9 cellular contexts compared by ENCODE assay signal in the genomic region with DNA sequence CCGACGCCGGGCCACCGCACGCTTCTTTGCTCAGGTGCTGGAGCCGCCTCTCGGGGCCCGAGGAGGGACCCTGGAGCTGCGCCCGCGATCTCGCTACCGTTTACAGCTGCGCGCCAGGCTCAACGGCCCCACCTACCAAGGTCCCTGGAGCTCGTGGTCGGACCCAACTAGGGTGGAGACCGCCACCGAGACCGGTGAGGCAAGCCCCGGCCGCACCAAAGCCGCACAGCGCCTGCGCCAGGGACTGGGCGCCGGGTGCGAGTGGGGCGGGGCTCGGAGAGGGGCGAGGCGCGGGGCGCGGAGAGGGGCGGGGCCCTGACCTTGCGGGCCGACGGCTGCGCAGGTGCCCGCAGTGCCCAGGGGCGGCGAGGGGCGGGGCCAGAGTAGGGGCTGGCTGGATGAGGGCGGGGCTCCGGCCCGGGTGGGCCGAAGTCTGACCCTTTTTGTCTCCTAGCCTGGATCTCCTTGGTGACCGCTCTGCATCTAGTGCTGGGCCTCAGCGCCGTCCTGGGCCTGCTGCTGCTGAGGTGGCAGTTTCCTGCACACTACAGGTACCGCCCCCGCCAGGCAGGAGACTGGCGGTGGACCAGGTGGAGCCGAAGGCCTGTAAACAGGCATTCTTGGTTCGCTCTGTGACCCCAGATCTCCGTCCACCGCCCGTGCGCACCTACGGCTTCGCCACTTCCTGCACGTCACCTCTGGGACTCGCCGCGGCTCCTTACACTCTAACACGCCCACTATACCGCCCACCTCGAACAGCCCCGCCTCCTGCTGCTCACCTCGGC. TPM values are rescaled to one million over a fixed set of nuclear protein-coding genes. Genes with fewer than 3 reads are reported as not detected.
A peak's percentile ranks its signal among the peaks of the same experiment; 100 is the strongest.
DNase-seq lines count a peak whose midpoint lies in the region; ATAC-seq and TF ChIP-seq lines count a peak whose summit lies in the region.
"Had no signal": no experiment of that assay in that cellular context is flagged by ENCODE, and none has a peak within 500 bp of the region (broad histone marks: within the 10 kb centered on the region; RNA-seq: fewer than 3 reads in every experiment).

No MANE protein-coding gene starts in this region.

- H3K4me1 Mint-ChIP-seq in activated naive CD8-positive, alpha-beta T cell treated with anti-CD3 and anti-CD28 coated beads for 36 hours = peaks cover 9% of the 10 kb centered on the region

- H3K9me3 Mint-ChIP-seq in activated naive CD8-positive, alpha-beta T cell treated with anti-CD3 and anti-CD28 coated beads for 36 hours = no peaks in the 10 kb centered on the region

- no peak for TF ChIP-seq POLR2A in vagina (IDR thresholded peaks at IDR 0.05)

- H3K27ac Mint-ChIP-seq in activated naive CD8-positive, alpha-beta T cell treated with anti-CD3 and anti-CD28 coated beads for 36 hours = peak overlapping the region; percentile 73

- intact Hi-C loops in PC-9 (cut with micrococcal nuclease; ENCODE audit: unreplicated experiment) = loop anchor here (1.0 to 2.0 kb wide), 3 partner anchors 18 to 78 kb away; partner anchors contain the start of gene C1orf210
- intact Hi-C loops in Right ventricle myocardium inferior (cut with DNase I) = loop anchor here (2.0 to 10.0 kb wide), 2 partner anchors 110 to 404 kb away; no protein-coding TSS in a partner anchor
- intact Hi-C loops in vagina (cut with DNase I) = no loop called here

- H3K36me3 Mint-ChIP-seq in activated naive CD8-positive, alpha-beta T cell treated with anti-CD3 and anti-CD28 coated beads for 36 hours = no peaks in the 10 kb centered on the region

- H3K9me3 ChIP-seq in HUES48 (ENCODE audit: control insufficient read depth, insufficient read depth, low read length) (no peaks in the 10 kb centered on the region), PC-9 (ENCODE audit: insufficient read depth, low read depth) (no peaks in the 10 kb centered on the region), neutrophil (no peaks in the 10 kb centered on the region), vagina (no peaks in the 10 kb centered on the region)

- H3K4me2 ChIP-seq in PC-9 = peak overlapping the region; percentile 95

- H3K36me3 ChIP-seq in HUES48 (ENCODE audit: control insufficient read depth, insufficient read depth, low read length) (no peaks in the 10 kb centered on the region), PC-9 (ENCODE audit: low read depth) (no peaks in the 10 kb centered on the region), neutrophil (no peaks in the 10 kb centered on the region), vagina (no peaks in the 10 kb centered on the region)

- peaks cover 24% of the 10 kb centered on the region for H3K4me1 ChIP-seq in HUES48 (ENCODE audit: control insufficient read depth, insufficient read depth, low read length)
- H3K4me1 ChIP-seq in PC-9 (replicated peaks; ENCODE audit: insufficient read depth) = peaks cover 48% of the 10 kb centered on the region
- H3K4me1 ChIP-seq in neutrophil (ENCODE audit: control insufficient read depth in 1 of 2, insufficient read depth in 1 of 2, low read depth in 1 of 2, low read length in 1 of 2) = peaks cover 8 to 9% of the 10 kb centered on the region in 2 experiments
- peaks cover 18% of the 10 kb centered on the region for H3K4me1 ChIP-seq in vagina

- H3K4me3 ChIP-seq in HUES48 (ENCODE audit: low read depth, low read length) = peak overlapping the region; percentile 69
- peak overlapping the region; percentile 66 for H3K4me3 ChIP-seq in PC-9
- peak overlapping the region; percentile 51 to 55 for H3K4me3 ChIP-seq in neutrophil (ENCODE audit: low read depth in 1 of 2, low read length in 1 of 2)
- H3K4me3 ChIP-seq in vagina = peak overlapping the region; percentile 51

- peak overlapping the region; percentile 69 for H3K4me3 Mint-ChIP-seq in activated naive CD8-positive, alpha-beta T cell treated with anti-CD3 and anti-CD28 coated beads for 36 hours

- H3K27me3 Mint-ChIP-seq in activated naive CD8-positive, alpha-beta T cell treated with anti-CD3 and anti-CD28 coated beads for 36 hours = peaks cover 3% of the 10 kb centered on the region

- POLR2A ChIA-PET in PC-9 (lab: Charles Lee; ENCODE audit: unreplicated experiment) = interaction anchor here (0.5 to 1.0 kb wide), 9 partner anchors 9 to 1219 kb away, joined by 3 to 13 read pairs (median 4); partner anchors contain the start of gene CDC20

- peak overlapping the region; percentile 84 for H3K9ac ChIP-seq in HUES48 (ENCODE audit: low read depth, low read length)

- H3F3A ChIP-seq in PC-9 (ENCODE audit: insufficient read depth, low read depth) = peaks cover 51% of the 10 kb centered on the region

- no peak for TF ChIP-seq CTCF in PC-9 (conservative IDR thresholded peaks at IDR 0.05)
- TF ChIP-seq CTCF in neutrophil (IDR thresholded peaks at IDR 0.05) = no peak
- no peak for TF ChIP-seq CTCF in vagina (IDR thresholded peaks at IDR 0.05)

- ATAC-seq in Right ventricle myocardium inferior (peak; percentile 92), GM21390 (IDR thresholded peaks at IDR 0.05; ENCODE audit: unreplicated experiment) (no peak)

- no peaks in the 10 kb centered on the region for H3K79me2 ChIP-seq in PC-9 (ENCODE audit: low read depth)

- DNase-seq in DMS53 treated with DMSO at 0.1 percent for 48 hours (lab: John Stamatoyannopoulos, UW; ENCODE audit: unreplicated experiment) (peak; percentile 92), PC-9 (peak; percentile 85 to 99), Right ventricle myocardium inferior (ENCODE audit: missing footprints) (peak; percentile 91), vagina (ENCODE audit: extremely low spot score in 2 of 2) (no peak)
- DNase-seq in activated naive CD8-positive, alpha-beta T cell treated with anti-CD3 and anti-CD28 coated beads for 36 hours = peak; percentile 71

- no peaks in the 10 kb centered on the region for H3K9me2 ChIP-seq in PC-9 (ENCODE audit: insufficient read depth)

- H3K27me3 ChIP-seq in HUES48 (ENCODE audit: control insufficient read depth, insufficient read depth, low read length) (peaks cover 12% of the 10 kb centered on the region), PC-9 (ENCODE audit: insufficient read depth, low read depth) (no peaks in the 10 kb centered on the region), neutrophil (no peaks in the 10 kb centered on the region), vagina (no peaks in the 10 kb centered on the region)

- no peaks in the 10 kb centered on the region for H4K20me1 ChIP-seq in PC-9 (ENCODE audit: insufficient read depth)

- peak overlapping the region; percentile 82 for H2AFZ ChIP-seq in PC-9

- H3K27ac ChIP-seq in HUES48 (ENCODE audit: low read depth, low read length) (peak overlapping the region; percentile 99), PC-9 (peak overlapping the region; percentile 94), neutrophil (peak overlapping the region; percentile 95), vagina (peak overlapping the region; percentile 86)

- no TSS peak for BruUV-seq in PC-9 (replicated peaks; lab: Mats Ljungman, UMichigan)

- CTCF ChIA-PET in PC-9 (lab: Charles Lee) = interaction anchor here (1.0 kb wide), 1 partner anchor 110 kb away, joined by 3 read pairs; no protein-coding TSS in a partner anchor

RNA-seq across cellular contexts. Expression of gene CDC20, which starts 9.8 kb away (rescaled TPM):
- total RNA-seq in PC-9 (2021) (180 and 229 TPM in 2 replicates), Right ventricle myocardium inferior (1.6 TPM), vagina (11.0 TPM)
- 100 to 1,000 TPM; 182 to 184 TPM for total RNA-seq in activated naive CD8-positive, alpha-beta T cell treated with anti-CD3 and anti-CD28 coated beads for 36 hours

RNA-seq across cellular contexts. Expression of gene MPL, which starts 11.4 kb away (rescaled TPM):
- total RNA-seq in PC-9 (2021) = 0.76 and 1.6 TPM in 2 replicates
- not detected for total RNA-seq in activated naive CD8-positive, alpha-beta T cell treated with anti-CD3 and anti-CD28 coated beads for 36 hours
- total RNA-seq in Right ventricle myocardium inferior = 0.73 TPM
- total RNA-seq in vagina = not detected
- total RNA-seq: T-helper 2 cell treated with Interferon-gamma antibody and Interleukin-4, amounts not matched to agents 100 ng/mL and 5 ng/mL, for 36 hours had no signal

RNA-seq across cellular contexts. Expression of gene ELOVL1, which starts 18.8 kb away (rescaled TPM):
- total RNA-seq in PC-9 (2021) (131 TPM in 2 replicates), Right ventricle myocardium inferior (34.4 TPM), vagina (62.1 TPM)
- 10 to 100 TPM; 66.9 to 67.4 TPM for total RNA-seq in activated naive CD8-positive, alpha-beta T cell treated with anti-CD3 and anti-CD28 coated beads for 36 hours

RNA-seq across cellular contexts. Expression of gene MED8, which starts 40.6 kb away (rescaled TPM):
- 54.8 and 56.0 TPM in 2 replicates for total RNA-seq in PC-9 (2021)
- total RNA-seq in activated naive CD8-positive, alpha-beta T cell treated with anti-CD3 and anti-CD28 coated beads for 36 hours = 10 to 100 TPM; 34.1 to 35.7 TPM
- total RNA-seq in Right ventricle myocardium inferior = 18.0 TPM
- total RNA-seq in vagina = 33.6 TPM

RNA-seq across cellular contexts. Expression of gene SZT2, which starts 40.7 kb away (rescaled TPM):
- 71.6 and 76.1 TPM in 2 replicates for total RNA-seq in PC-9 (2021)
- total RNA-seq in activated naive CD8-positive, alpha-beta T cell treated with anti-CD3 and anti-CD28 coated beads for 36 hours = 10 to 100 TPM; 22.4 to 27.6 TPM
- total RNA-seq in Right ventricle myocardium inferior = 22.5 TPM
- total RNA-seq in vagina = 42.5 TPM

Comparison
In these comparisons a context has a peak if more than half of its experiments do, and no peak if none do; other contexts are left out.
1. DNase-seq: peak in DMS53 treated with DMSO at 0.1 percent for 48 hours (single experiment), PC-9 (2 of 2), activated naive CD8-positive, alpha-beta T cell treated with anti-CD3 and anti-CD28 coated beads for 36 hours (single experiment) and Right ventricle myocardium inferior (single experiment); none in vagina (0 of 2).
2. RNA of gene CDC20, which starts 9.8 kb away (total RNA-seq): 180 to 229 TPM in PC-9 and 182 to 184 TPM in activated naive CD8-positive, alpha-beta T cell treated with anti-CD3 and anti-CD28 coated beads for 36 hours; 11.0 TPM in vagina (single experiment) and 1.6 TPM in Right ventricle myocardium inferior (single experiment); every median in the first group is over 10 times any median in the second.
3. Peak in every context shown above with its lines, with median percentiles within 50 percentile points of each other: H3K27ac ChIP-seq and H3K4me3 ChIP-seq.